Comparison of ENCODE assay signal across 17 cellular contexts in genomic region chr3:123088360-123088759, GRCh38.
"Had no signal": no experiment of that assay in that cellular context is flagged by ENCODE, and none has a peak within 500 bp of the region (broad histone marks: within the 10 kb centered on the region; RNA-seq: fewer than 3 reads in every experiment).

No MANE protein-coding gene starts in this region.

- ATAC-seq: activated CD8-positive, alpha-beta T cell treated with anti-CD3 and anti-CD28 coated beads, Interleukin-2, amount 10 ng/mL, durations not matched to agents 7 days and 5 days; activated T-cell treated with anti-CD3 and anti-CD28 coated beads, Interleukin-2, amount 50 U/mL, for 72 hours; body of pancreas; esophagus mucosa; sciatic nerve; WTC11 had no signal

- H3K27me3 Mint-ChIP-seq: activated naive CD8-positive, alpha-beta T cell treated with anti-CD3 and anti-CD28 coated beads for 36 hours; stimulated activated naive CD8-positive, alpha-beta T cell treated with anti-CD3 and anti-CD28 coated beads, Interleukin-15, Interleukin-2, amounts not matched to agents 100 ng/mL and 50 ng/mL, for 24 hours had no signal

- H3K27ac ChIP-seq: colonic mucosa, suprapubic skin had no signal

- H3K4me3 Mint-ChIP-seq: activated CD8-positive, alpha-beta T cell treated with anti-CD3 and anti-CD28 coated beads, Interleukin-2, amount 10 ng/mL, durations not matched to agents 7 days and 5 days; activated naive CD8-positive, alpha-beta T cell treated with anti-CD3 and anti-CD28 coated beads for 36 hours; activated T-cell treated with anti-CD3 and anti-CD28 coated beads, Interleukin-2, amount 50 U/mL, for 72 hours; mesothelial cell of epicardium; stimulated activated naive CD8-positive, alpha-beta T cell treated with anti-CD3 and anti-CD28 coated beads, Interleukin-15, Interleukin-2, amounts not matched to agents 100 ng/mL and 50 ng/mL, for 24 hours; WTC11 had no signal

- H3K4me1 ChIP-seq: colonic mucosa had no signal

- H3K27me3 ChIP-seq: body of pancreas, colonic mucosa, ovary, suprapubic skin, upper lobe of left lung had no signal

- H3K9me3 Mint-ChIP-seq: activated naive CD8-positive, alpha-beta T cell treated with anti-CD3 and anti-CD28 coated beads for 36 hours; activated T-cell treated with anti-CD3 and anti-CD28 coated beads, Interleukin-2, amount 50 U/mL, for 72 hours; mesothelial cell of epicardium; stimulated activated naive CD8-positive, alpha-beta T cell treated with anti-CD3 and anti-CD28 coated beads, Interleukin-15, Interleukin-2, amounts not matched to agents 100 ng/mL and 50 ng/mL, for 24 hours; WTC11 had no signal

- H3K9me3 ChIP-seq: body of pancreas, colonic mucosa, ovary, suprapubic skin, upper lobe of left lung had no signal

- H3K4me3 ChIP-seq: body of pancreas, colonic mucosa, ovary, suprapubic skin, upper lobe of left lung had no signal

- H3K36me3 ChIP-seq: colonic mucosa, ovary had no signal

- DNase-seq: activated CD4-positive, alpha-beta T cell treated with anti-CD3 and anti-CD28 coated beads for 48 hours; activated CD8-positive, alpha-beta memory T cell treated with anti-CD3 and anti-CD28 coated beads, Interleukin-2, amount 50 U/mL, for 4 hours; activated CD8-positive, alpha-beta T cell treated with anti-CD3 and anti-CD28 coated beads, Interleukin-2, amount 10 ng/mL, durations not matched to agents 7 days and 5 days; activated naive CD8-positive, alpha-beta T cell treated with anti-CD3 and anti-CD28 coated beads for 36 hours; activated T-cell treated with anti-CD3 and anti-CD28 coated beads, Interleukin-2, amount 50 U/mL, for 72 hours; amygdala; body of pancreas; caudate nucleus; colonic mucosa; ovary; upper lobe of left lung had no signal

- H3K27ac Mint-ChIP-seq: activated naive CD8-positive, alpha-beta T cell treated with anti-CD3 and anti-CD28 coated beads for 36 hours; activated T-cell treated with anti-CD3 and anti-CD28 coated beads, Interleukin-2, amount 50 U/mL, for 72 hours; mesothelial cell of epicardium; stimulated activated naive CD8-positive, alpha-beta T cell treated with anti-CD3 and anti-CD28 coated beads, Interleukin-15, Interleukin-2, amounts not matched to agents 100 ng/mL and 50 ng/mL, for 24 hours; WTC11 had no signal
